8 cellular contexts compared by ENCODE assay signal in the genomic region with DNA sequence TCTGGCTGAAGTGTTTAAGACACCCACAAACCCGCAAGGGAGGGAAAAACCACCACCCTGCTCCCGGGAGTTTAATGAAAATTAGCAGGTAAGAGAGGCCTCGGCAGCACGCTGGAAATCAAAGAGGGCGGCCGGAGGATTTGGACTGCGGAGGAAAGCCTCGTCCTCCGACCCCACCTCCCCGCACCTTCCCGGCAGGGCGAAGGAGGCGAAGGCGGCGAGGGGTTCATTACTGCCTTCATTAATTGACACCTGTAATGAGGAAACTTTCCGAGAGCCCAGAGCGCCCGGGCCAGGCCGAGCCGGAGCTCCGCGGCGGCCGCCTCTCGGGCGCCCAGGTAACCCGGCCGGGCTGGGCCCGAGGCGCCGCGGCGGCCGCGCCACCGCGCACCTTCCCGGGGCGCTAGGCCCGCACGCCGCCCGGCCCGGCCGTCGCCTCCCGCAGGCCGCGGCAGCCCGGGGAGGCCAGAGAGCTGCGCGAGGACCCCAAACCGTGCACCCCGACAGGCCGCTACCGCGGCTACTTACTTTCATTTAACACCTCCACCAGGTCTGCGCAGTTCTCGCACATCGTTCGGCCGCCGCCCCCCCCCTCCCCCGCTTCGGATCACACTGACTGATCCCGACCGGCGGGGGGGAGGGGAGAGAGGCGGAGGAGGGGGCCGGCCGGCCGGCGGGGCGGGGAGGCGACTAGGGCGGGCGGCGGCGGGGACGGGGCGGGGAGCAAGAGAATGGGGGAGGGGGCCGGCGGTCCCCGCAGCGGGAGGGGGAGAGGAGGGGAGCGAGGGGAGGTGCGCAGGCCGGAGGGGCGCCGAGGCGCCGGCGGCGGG. TPM values are rescaled to one million over a fixed set of nuclear protein-coding genes. Genes with fewer than 3 reads are reported as not detected.
DNase-seq lines count a peak whose midpoint lies in the region; ATAC-seq, FAIRE-seq and TF ChIP-seq lines count a peak whose summit lies in the region.

No MANE protein-coding gene starts in this region.

- DNase-seq in Ammon's horn (ENCODE audit: low spot score) (peak; percentile 84), GM19239 (ENCODE audit: insufficient read length, low spot score) (peak; percentile 71), NOMO-1 treated with dmso at 0.1 percent for 144 hours (lab: John Stamatoyannopoulos, UW; ENCODE audit: unreplicated experiment) (peak; percentile 71), activated T-cell treated with anti-CD3 and anti-CD28 coated beads for 4 hours (peak; percentile 80), epithelial cell of proximal tubule (ENCODE audit: low read depth) (no peak)
- DNase-seq in stimulated activated CD8-positive, alpha-beta memory T cell treated with anti-CD3 and anti-CD28 coated beads, Interleukin-4, amount 100 ng/mL, for 48 hours, result peak; percentile 88

- H3K9ac ChIP-seq in muscle layer of colon (ENCODE audit: low read length), result peak overlapping the region; percentile 80

- FAIRE-seq in GM19239 (lab: Jason Lieb, UNC), result no peak

- H3K36me3 ChIP-seq in muscle layer of colon (ENCODE audit: insufficient read depth, low read length), result no peaks in the 10 kb centered on the region

- peaks cover 30% of the 10 kb centered on the region for H3K4me1 ChIP-seq in muscle layer of colon (ENCODE audit: insufficient read depth, low read length)

- TF ChIP-seq CTCF in epithelial cell of proximal tubule (conservative IDR thresholded peaks at IDR 0.05; ENCODE audit: low read depth, low read length), result no peak

- H3K27me3 ChIP-seq in muscle layer of colon (ENCODE audit: control insufficient read depth in 1 of 2, insufficient read depth in 2 of 2, low read length in 2 of 2), result no peaks in the 10 kb centered on the region

- peak; percentile 16 for ATAC-seq in HG03457 (IDR thresholded peaks at IDR 0.05; ENCODE audit: unreplicated experiment)

- H3K27ac ChIP-seq in muscle layer of colon (ENCODE audit: low read depth, low read length), result peak overlapping the region; percentile 91

- H3K9me3 ChIP-seq in muscle layer of colon (ENCODE audit: low read length), result no peaks in the 10 kb centered on the region

- H3K4me3 ChIP-seq in epithelial cell of proximal tubule (ENCODE audit: low read depth, low read length), result peak overlapping the region; percentile 97
- peak overlapping the region; percentile 71 to 80 for H3K4me3 ChIP-seq in muscle layer of colon (ENCODE audit: low read depth in 1 of 2, low read length in 2 of 2)

RNA-seq across cellular contexts. Expression of gene USP34, which starts 0.6 kb away (rescaled TPM):
- 42.0 and 54.1 TPM in 2 replicates for total RNA-seq in epithelial cell of proximal tubule
